ENCODE assay signal across 35 cellular contexts in genomic region chr4:125497861-125498260, GRCh38.
"Had no signal": no experiment of that assay in that cellular context is flagged by ENCODE, and none has a peak within 500 bp of the region (broad histone marks: within the 10 kb centered on the region; RNA-seq: fewer than 3 reads in every experiment).

No MANE protein-coding gene starts in this region.

- H3K4me3 ChIP-seq: MG63 had no signal

- H3K9ac ChIP-seq: KMS-11 had no signal

- H3K9me3 ChIP-seq: MG63 had no signal

- H3K27ac ChIP-seq: KMS-11 had no signal

- H3K4me2 ChIP-seq: KMS-11 had no signal

- DNase-seq: Karpas-422, Kasumi-1, KG1, MG63, MM.1S, MV-4-11, NCI-H1048, NCI-H1092, NCI-H1092 treated with DMSO at 0.1 percent for 48 hours, NCI-H1105, NCI-H1105 treated with DMSO at 0.1 percent for 48 hours, NCI-H1417 treated with DMSO at 0.1 percent for 48 hours, NCI-H1436, NCI-H1436 treated with DMSO at 0.1 percent for 48 hours, NCI-H146, NCI-H1694, NCI-H1694 treated with DMSO at 0.1 percent for 48 hours, NCI-H187, NCI-H187 treated with DMSO at 0.1 percent for 48 hours, NCI-H1930, NCI-H2029, NCI-H2029 treated with DMSO at 0.1 percent for 48 hours, NCI-H2081, NCI-H2081 treated with DMSO at 0.1 percent for 48 hours, NCI-H2107, NCI-H2171, NCI-H2171 treated with DMSO at 0.1 percent for 48 hours, NCI-H2227 treated with DMSO at 0.1 percent for 48 hours, NCI-H226, NCI-H345, NCI-H446, NCI-H446 treated with DMSO at 0.1 percent for 48 hours, NCI-H510A, NCI-H510A treated with DMSO at 0.1 percent for 48 hours had no signal

- H3K36me3 ChIP-seq: MG63 had no signal

- H3K27me3 ChIP-seq: MG63 had no signal
